2 cellular contexts compared by ENCODE assay signal in genomic region chr9:74083681-74084433, GRCh38.
TF ChIP-seq lines count a peak whose summit lies in the region.

No MANE protein-coding gene starts in this region.

TF ChIP-seq in GM23338, 12 proteins besides CTCF, POLR2A, EP300 and RAD21 (continued from another document):
- TF ChIP-seq, protein P1, sequence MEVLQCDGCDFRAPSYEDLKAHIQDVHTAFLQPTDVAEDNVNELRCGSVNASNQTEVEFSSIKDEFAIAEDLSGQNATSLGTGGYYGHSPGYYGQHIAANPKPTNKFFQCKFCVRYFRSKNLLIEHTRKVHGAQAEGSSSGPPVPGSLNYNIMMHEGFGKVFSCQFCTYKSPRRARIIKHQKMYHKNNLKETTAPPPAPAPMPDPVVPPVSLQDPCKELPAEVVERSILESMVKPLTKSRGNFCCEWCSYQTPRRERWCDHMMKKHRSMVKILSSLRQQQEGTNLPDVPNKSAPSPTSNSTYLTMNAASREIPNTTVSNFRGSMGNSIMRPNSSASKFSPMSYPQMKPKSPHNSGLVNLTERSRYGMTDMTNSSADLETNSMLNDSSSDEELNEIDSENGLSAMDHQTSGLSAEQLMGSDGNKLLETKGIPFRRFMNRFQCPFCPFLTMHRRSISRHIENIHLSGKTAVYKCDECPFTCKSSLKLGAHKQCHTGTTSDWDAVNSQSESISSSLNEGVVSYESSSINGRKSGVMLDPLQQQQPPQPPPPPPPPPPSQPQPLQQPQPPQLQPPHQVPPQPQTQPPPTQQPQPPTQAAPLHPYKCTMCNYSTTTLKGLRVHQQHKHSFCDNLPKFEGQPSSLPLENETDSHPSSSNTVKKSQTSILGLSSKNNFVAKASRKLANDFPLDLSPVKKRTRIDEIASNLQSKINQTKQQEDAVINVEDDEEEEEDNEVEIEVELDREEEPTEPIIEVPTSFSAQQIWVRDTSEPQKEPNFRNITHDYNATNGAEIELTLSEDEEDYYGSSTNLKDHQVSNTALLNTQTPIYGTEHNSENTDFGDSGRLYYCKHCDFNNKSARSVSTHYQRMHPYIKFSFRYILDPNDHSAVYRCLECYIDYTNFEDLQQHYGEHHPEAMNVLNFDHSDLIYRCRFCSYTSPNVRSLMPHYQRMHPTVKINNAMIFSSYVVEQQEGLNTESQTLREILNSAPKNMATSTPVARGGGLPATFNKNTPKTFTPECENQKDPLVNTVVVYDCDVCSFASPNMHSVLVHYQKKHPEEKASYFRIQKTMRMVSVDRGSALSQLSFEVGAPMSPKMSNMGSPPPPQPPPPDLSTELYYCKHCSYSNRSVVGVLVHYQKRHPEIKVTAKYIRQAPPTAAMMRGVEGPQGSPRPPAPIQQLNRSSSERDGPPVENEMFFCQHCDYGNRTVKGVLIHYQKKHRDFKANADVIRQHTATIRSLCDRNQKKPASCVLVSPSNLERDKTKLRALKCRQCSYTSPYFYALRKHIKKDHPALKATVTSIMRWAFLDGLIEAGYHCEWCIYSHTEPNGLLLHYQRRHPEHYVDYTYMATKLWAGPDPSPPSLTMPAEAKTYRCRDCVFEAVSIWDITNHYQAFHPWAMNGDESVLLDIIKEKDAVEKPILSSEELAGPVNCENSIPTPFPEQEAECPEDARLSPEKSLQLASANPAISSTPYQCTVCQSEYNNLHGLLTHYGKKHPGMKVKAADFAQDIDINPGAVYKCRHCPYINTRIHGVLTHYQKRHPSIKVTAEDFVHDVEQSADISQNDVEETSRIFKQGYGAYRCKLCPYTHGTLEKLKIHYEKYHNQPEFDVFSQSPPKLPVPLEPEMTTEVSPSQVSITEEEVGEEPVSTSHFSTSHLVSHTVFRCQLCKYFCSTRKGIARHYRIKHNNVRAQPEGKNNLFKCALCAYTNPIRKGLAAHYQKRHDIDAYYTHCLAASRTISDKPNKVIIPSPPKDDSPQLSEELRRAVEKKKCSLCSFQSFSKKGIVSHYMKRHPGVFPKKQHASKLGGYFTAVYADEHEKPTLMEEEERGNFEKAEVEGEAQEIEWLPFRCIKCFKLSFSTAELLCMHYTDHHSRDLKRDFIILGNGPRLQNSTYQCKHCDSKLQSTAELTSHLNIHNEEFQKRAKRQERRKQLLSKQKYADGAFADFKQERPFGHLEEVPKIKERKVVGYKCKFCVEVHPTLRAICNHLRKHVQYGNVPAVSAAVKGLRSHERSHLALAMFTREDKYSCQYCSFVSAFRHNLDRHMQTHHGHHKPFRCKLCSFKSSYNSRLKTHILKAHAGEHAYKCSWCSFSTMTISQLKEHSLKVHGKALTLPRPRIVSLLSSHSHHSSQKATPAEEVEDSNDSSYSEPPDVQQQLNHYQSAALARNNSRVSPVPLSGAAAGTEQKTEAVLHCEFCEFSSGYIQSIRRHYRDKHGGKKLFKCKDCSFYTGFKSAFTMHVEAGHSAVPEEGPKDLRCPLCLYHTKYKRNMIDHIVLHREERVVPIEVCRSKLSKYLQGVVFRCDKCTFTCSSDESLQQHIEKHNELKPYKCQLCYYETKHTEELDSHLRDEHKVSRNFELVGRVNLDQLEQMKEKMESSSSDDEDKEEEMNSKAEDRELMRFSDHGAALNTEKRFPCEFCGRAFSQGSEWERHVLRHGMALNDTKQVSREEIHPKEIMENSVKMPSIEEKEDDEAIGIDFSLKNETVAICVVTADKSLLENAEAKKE (CRISPR knock-in tag; IDR thresholded peaks at IDR 0.05) = peak; percentile 81
TF ChIP-seq in GM23338: peak in this region for 1.

TF ChIP-seq in WTC11, 78 proteins besides CTCF, POLR2A, EP300 and RAD21 (continued from another document):
- TF ChIP-seq TCF7 (CRISPR knock-in tag; IDR thresholded peaks at IDR 0.05; ENCODE audit: low read depth) (no peak), NFYB (CRISPR knock-in tag; conservative IDR thresholded peaks at IDR 0.05; ENCODE audit: low read depth) (no peak)
- TF ChIP-seq, protein P2, sequence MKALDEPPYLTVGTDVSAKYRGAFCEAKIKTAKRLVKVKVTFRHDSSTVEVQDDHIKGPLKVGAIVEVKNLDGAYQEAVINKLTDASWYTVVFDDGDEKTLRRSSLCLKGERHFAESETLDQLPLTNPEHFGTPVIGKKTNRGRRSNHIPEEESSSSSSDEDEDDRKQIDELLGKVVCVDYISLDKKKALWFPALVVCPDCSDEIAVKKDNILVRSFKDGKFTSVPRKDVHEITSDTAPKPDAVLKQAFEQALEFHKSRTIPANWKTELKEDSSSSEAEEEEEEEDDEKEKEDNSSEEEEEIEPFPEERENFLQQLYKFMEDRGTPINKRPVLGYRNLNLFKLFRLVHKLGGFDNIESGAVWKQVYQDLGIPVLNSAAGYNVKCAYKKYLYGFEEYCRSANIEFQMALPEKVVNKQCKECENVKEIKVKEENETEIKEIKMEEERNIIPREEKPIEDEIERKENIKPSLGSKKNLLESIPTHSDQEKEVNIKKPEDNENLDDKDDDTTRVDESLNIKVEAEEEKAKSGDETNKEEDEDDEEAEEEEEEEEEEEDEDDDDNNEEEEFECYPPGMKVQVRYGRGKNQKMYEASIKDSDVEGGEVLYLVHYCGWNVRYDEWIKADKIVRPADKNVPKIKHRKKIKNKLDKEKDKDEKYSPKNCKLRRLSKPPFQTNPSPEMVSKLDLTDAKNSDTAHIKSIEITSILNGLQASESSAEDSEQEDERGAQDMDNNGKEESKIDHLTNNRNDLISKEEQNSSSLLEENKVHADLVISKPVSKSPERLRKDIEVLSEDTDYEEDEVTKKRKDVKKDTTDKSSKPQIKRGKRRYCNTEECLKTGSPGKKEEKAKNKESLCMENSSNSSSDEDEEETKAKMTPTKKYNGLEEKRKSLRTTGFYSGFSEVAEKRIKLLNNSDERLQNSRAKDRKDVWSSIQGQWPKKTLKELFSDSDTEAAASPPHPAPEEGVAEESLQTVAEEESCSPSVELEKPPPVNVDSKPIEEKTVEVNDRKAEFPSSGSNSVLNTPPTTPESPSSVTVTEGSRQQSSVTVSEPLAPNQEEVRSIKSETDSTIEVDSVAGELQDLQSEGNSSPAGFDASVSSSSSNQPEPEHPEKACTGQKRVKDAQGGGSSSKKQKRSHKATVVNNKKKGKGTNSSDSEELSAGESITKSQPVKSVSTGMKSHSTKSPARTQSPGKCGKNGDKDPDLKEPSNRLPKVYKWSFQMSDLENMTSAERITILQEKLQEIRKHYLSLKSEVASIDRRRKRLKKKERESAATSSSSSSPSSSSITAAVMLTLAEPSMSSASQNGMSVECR (CRISPR knock-in tag; IDR thresholded peaks at IDR 0.05; ENCODE audit: borderline replicate concordance) = no peak
- TF ChIP-seq, protein P3, sequence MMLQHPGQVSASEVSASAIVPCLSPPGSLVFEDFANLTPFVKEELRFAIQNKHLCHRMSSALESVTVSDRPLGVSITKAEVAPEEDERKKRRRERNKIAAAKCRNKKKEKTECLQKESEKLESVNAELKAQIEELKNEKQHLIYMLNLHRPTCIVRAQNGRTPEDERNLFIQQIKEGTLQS (CRISPR knock-in tag; conservative IDR thresholded peaks at IDR 0.05) = no peak
TF ChIP-seq in WTC11: peak in this region for 2.
